Comparison of ENCODE assay signal across 8 cellular contexts in genomic region chr1:153494976-153495535, GRCh38. TPM values are rescaled to one million over a fixed set of nuclear protein-coding genes. Genes with fewer than 3 reads are reported as not detected.
DNase-seq lines count a peak whose midpoint lies in the region; ATAC-seq and TF ChIP-seq lines count a peak whose summit lies in the region.

No MANE protein-coding gene starts in this region.

- no peaks in the 10 kb centered on the region for H3K79me2 ChIP-seq in SU-DHL-6 (ENCODE audit: insufficient read depth, low read length)

- peaks cover 37% of the 10 kb centered on the region for H3K27me3 Mint-ChIP-seq in activated naive CD8-positive, alpha-beta T cell treated with anti-CD3 and anti-CD28 coated beads, Interleukin-2, amount 10 ng/mL, durations not matched to agents 7 days and 5 days

- H3K4me1 ChIP-seq in heart right ventricle: peaks cover 0 to 22% (median 15%) of the 10 kb centered on the region in 9 donors

- H3K36me3 ChIP-seq in SU-DHL-6 (ENCODE audit: low read length) (no peaks in the 10 kb centered on the region), heart right ventricle (no peaks in the 10 kb centered on the region)

- H3K9me3 Mint-ChIP-seq in activated naive CD8-positive, alpha-beta T cell treated with anti-CD3 and anti-CD28 coated beads, Interleukin-2, amount 10 ng/mL, durations not matched to agents 7 days and 5 days: no peaks in the 10 kb centered on the region

- H3K4me2 ChIP-seq in SU-DHL-6 (ENCODE audit: low read depth, low read length, poor library complexity, severe bottlenecking): no peak overlapping the region

- DNase-seq in ELR (ENCODE audit: low read depth) (peak; percentile 73), NCI-H1417 treated with DMSO at 0.1 percent for 48 hours (lab: John Stamatoyannopoulos, UW) (peak; percentile 79), heart right ventricle (peak; percentile 79 to 83), retinal pigment epithelial cell (ENCODE audit: low read depth) (no peak)
- DNase-seq in activated naive CD8-positive, alpha-beta T cell treated with anti-CD3 and anti-CD28 coated beads, Interleukin-2, amount 10 ng/mL, durations not matched to agents 7 days and 5 days: peak; percentile 78

- H3K9me3 ChIP-seq in SU-DHL-6 (ENCODE audit: insufficient read depth, low read length) (no peaks in the 10 kb centered on the region), heart right ventricle (no peaks in the 10 kb centered on the region)

- peaks cover 2% of the 10 kb centered on the region for H3K4me1 Mint-ChIP-seq in activated naive CD8-positive, alpha-beta T cell treated with anti-CD3 and anti-CD28 coated beads, Interleukin-2, amount 10 ng/mL, durations not matched to agents 7 days and 5 days

- H3K9ac ChIP-seq in SU-DHL-6 (ENCODE audit: low read length): no peak overlapping the region

- H4K20me1 ChIP-seq in SU-DHL-6 (ENCODE audit: low read depth, low read length): no peaks in the 10 kb centered on the region

- H3K9me2 ChIP-seq in SU-DHL-6 (replicated peaks; ENCODE audit: insufficient read depth, low read length): no peaks in the 10 kb centered on the region

- H3K4me3 ChIP-seq in SU-DHL-6 (ENCODE audit: insufficient read depth, low read length, poor library complexity, severe bottlenecking): no peak overlapping the region
- no peak overlapping the region for H3K4me3 ChIP-seq in heart right ventricle
- H3K4me3 ChIP-seq in retinal pigment epithelial cell (ENCODE audit: low read length): no peak overlapping the region

- H2AFZ ChIP-seq in SU-DHL-6 (ENCODE audit: low read depth, low read length, severe bottlenecking): no peak overlapping the region

- ATAC-seq in activated naive CD8-positive, alpha-beta T cell treated with anti-CD3 and anti-CD28 coated beads, Interleukin-2, amount 10 ng/mL, durations not matched to agents 7 days and 5 days (ENCODE audit: low read depth): no peak
- ATAC-seq in heart right ventricle: peak; percentile 32 to 85 (median 72)
- no peak for ATAC-seq in GM18868 (IDR thresholded peaks at IDR 0.05; ENCODE audit: unreplicated experiment)
- ATAC-seq in HG02885 (IDR thresholded peaks at IDR 0.05; ENCODE audit: poor library complexity, unreplicated experiment): no peak

- 36 to 37% methylated on average over 6 of the region's 6 CpGs for WGBS in heart right ventricle, 2 donors

- POLR2A ChIA-PET in activated naive CD8-positive, alpha-beta T cell treated with anti-CD3 and anti-CD28 coated beads, Interleukin-2, amount 10 ng/mL, durations not matched to agents 7 days and 5 days (lab: Charles Lee): no interaction called here

- no peaks in the 10 kb centered on the region for H3K36me3 Mint-ChIP-seq in activated naive CD8-positive, alpha-beta T cell treated with anti-CD3 and anti-CD28 coated beads, Interleukin-2, amount 10 ng/mL, durations not matched to agents 7 days and 5 days

- intact Hi-C loops in heart right ventricle (cut with DNase I): loop anchor here in 9 of 10 donors (1.0 to 2.0 kb wide), 7 partner anchors 28 to 144 kb away; no protein-coding TSS in a partner anchor

- no peaks in the 10 kb centered on the region for H3F3A ChIP-seq in SU-DHL-6 (ENCODE audit: insufficient read depth)

- TF ChIP-seq CTCF in SU-DHL-6 (IDR thresholded peaks at IDR 0.05; ENCODE audit: insufficient read depth, low read length, poor library complexity, severe bottlenecking): peak; percentile 99
- peak; percentile 91 to 96 (median 94) for TF ChIP-seq CTCF in heart right ventricle (IDR thresholded peaks at IDR 0.05)
- peak; percentile 95 for TF ChIP-seq CTCF in retinal pigment epithelial cell (conservative IDR thresholded peaks at IDR 0.05; ENCODE audit: low read depth, low read length)

- H3K4me3 Mint-ChIP-seq in activated naive CD8-positive, alpha-beta T cell treated with anti-CD3 and anti-CD28 coated beads, Interleukin-2, amount 10 ng/mL, durations not matched to agents 7 days and 5 days: no peak overlapping the region

- no peak overlapping the region for H3K27ac Mint-ChIP-seq in activated naive CD8-positive, alpha-beta T cell treated with anti-CD3 and anti-CD28 coated beads, Interleukin-2, amount 10 ng/mL, durations not matched to agents 7 days and 5 days

- H3K27me3 ChIP-seq in SU-DHL-6 (ENCODE audit: low read length): no peaks in the 10 kb centered on the region
- no peaks in the 10 kb centered on the region for H3K27me3 ChIP-seq in heart right ventricle

- no peak overlapping the region for H3K27ac ChIP-seq in SU-DHL-6 (ENCODE audit: low read depth, low read length)
- no peak overlapping the region for H3K27ac ChIP-seq in heart right ventricle

RNA-seq across cellular contexts. Expression of gene S100A7, which starts 34.6 kb away (rescaled TPM):
- not detected for total RNA-seq in activated naive CD8-positive, alpha-beta T cell treated with anti-CD3 and anti-CD28 coated beads, Interleukin-2, amount 10 ng/mL, durations not matched to agents 7 days and 5 days
- total RNA-seq in heart right ventricle: not detected
- polyA plus RNA-seq in heart right ventricle: under 1 TPM in 1 of 2 donors, not detected in 1; 0.20 TPM

RNA-seq across cellular contexts. Expression of gene S100A6, which starts 40.7 kb away (rescaled TPM):
- total RNA-seq in activated naive CD8-positive, alpha-beta T cell treated with anti-CD3 and anti-CD28 coated beads, Interleukin-2, amount 10 ng/mL, durations not matched to agents 7 days and 5 days: 100 to 1,000 TPM; 365 to 373 TPM
- 100 to 1,000 TPM; 237 to 385 (median 294) TPM for total RNA-seq in heart right ventricle
- polyA plus RNA-seq in heart right ventricle: 1,000 to 10,000 TPM in 1 of 2 donors, 100 to 1,000 TPM in 1; 630 to 2,261 TPM

RNA-seq across cellular contexts. Expression of gene S100A5, which starts 45.7 kb away (rescaled TPM):
- total RNA-seq in activated naive CD8-positive, alpha-beta T cell treated with anti-CD3 and anti-CD28 coated beads, Interleukin-2, amount 10 ng/mL, durations not matched to agents 7 days and 5 days: 1 to 10 TPM; 2.2 to 2.7 TPM
- not detected for total RNA-seq in heart right ventricle
- not detected for polyA plus RNA-seq in heart right ventricle

RNA-seq across cellular contexts. Expression of gene S100A4, which starts 50.5 kb away (rescaled TPM):
- 100 to 1,000 TPM; 385 to 394 TPM for total RNA-seq in activated naive CD8-positive, alpha-beta T cell treated with anti-CD3 and anti-CD28 coated beads, Interleukin-2, amount 10 ng/mL, durations not matched to agents 7 days and 5 days
- total RNA-seq in heart right ventricle: 100 to 1,000 TPM in 2 of 10 donors, 10 to 100 TPM in 8; 29.4 to 166 (median 68.1) TPM
- 100 to 1,000 TPM; 196 to 755 TPM for polyA plus RNA-seq in heart right ventricle

RNA-seq across cellular contexts. Expression of gene S100A3, which starts 54.0 kb away (rescaled TPM):
- total RNA-seq in activated naive CD8-positive, alpha-beta T cell treated with anti-CD3 and anti-CD28 coated beads, Interleukin-2, amount 10 ng/mL, durations not matched to agents 7 days and 5 days: not detected
- 1 to 10 TPM in 3 of 10 donors, under 1 TPM in 1, not detected in 6; 0.30 to 2.9 (median 1.9) TPM for total RNA-seq in heart right ventricle
- polyA plus RNA-seq in heart right ventricle: 1 to 10 TPM; 2.4 to 6.3 TPM

Comparison
In these comparisons a context has a peak if more than half of its experiments do, and no peak if none do; other contexts are left out.
1. ATAC-seq: peak in heart right ventricle (8 of 8); none in activated naive CD8-positive, alpha-beta T cell treated with anti-CD3 and anti-CD28 coated beads, Interleukin-2, amount 10 ng/mL, durations not matched to agents 7 days and 5 days (single experiment), GM18868 (single experiment) and HG02885 (single experiment).
2. Peak in every context shown above with its lines, with median percentiles within 50 percentile points of each other: CTCF ChIP-seq.